In genomic region chr2:25376750-25377621, GRCh38 we compare ENCODE assay signal across 1 cellular context.
A peak's percentile ranks its signal among the peaks of the same experiment; 100 is the strongest.
TF ChIP-seq lines count a peak whose summit lies in the region.

No MANE protein-coding gene starts in this region.

TF ChIP-seq in GM12878, 131 proteins besides CTCF, POLR2A, EP300 and RAD21 (continued from another document):
- peak; percentile 47 for TF ChIP-seq NKRF (conservative IDR thresholded peaks at IDR 0.05)
- TF ChIP-seq E2F8 (IDR thresholded peaks at IDR 0.05; ENCODE audit: low read depth, partially characterized antibody), result no peak
- TF ChIP-seq TARDBP (IDR thresholded peaks at IDR 0.05; ENCODE audit: borderline replicate concordance), result peak; percentile 62; the same call in 1 of the 2 replicates
- TF ChIP-seq TAF1 (IDR thresholded peaks at IDR 0.05; ENCODE audit: borderline replicate concordance, low read depth, low read length), result no peak
- TF ChIP-seq ASH2L (IDR thresholded peaks at IDR 0.05; ENCODE audit: borderline replicate concordance, low read depth), result 0 out of 2 replicates have a peak, but pooled peaks have one; percentile 36
